Comparison of ENCODE assay signal across 11 cellular contexts in the genomic region with DNA sequence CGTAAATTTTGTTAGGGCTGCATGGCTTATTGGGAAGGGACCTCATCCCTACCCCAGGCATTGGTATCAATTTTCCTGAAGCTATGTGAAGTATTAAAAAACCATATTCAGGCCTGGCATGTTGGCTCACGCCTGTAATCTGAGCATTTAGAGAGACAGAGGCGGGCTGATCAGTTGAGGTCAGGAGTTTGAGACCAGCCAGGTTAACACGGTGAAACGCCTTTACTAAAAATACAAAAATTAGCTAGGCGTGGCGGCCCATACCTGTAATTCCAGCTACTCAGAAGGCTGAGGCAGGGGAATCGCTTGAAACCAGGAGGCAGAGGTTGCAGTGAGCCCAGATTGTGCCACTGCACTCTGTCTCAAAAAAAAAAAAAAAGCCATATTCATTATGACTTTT. TPM values are rescaled to one million over a fixed set of nuclear protein-coding genes. Genes with fewer than 3 reads are reported as not detected.
DNase-seq lines count a peak whose midpoint lies in the region; ATAC-seq and TF ChIP-seq lines count a peak whose summit lies in the region.
"Had no signal": no experiment of that assay in that cellular context is flagged by ENCODE, and none has a peak within 500 bp of the region (broad histone marks: within the 10 kb centered on the region; RNA-seq: fewer than 3 reads in every experiment).

No MANE protein-coding gene starts in this region.

- no CpG with 5 or more reads among the region's 8 CpGs for WGBS in neuronal stem cell (ENCODE audit: extremely low coverage in 2 of 2, insufficient read length in 2 of 2, insufficient replicate concordance in 1 of 2), 2 donors

- no peak overlapping the region for H3K14ac ChIP-seq in neuronal stem cell (ENCODE audit: low read length)

- no peak overlapping the region for H4K8ac ChIP-seq in neuronal stem cell (ENCODE audit: low read depth, low read length)

- no peaks in the 10 kb centered on the region for H3K9me3 Mint-ChIP-seq in activated naive CD4-positive, alpha-beta T cell treated with anti-CD3 and anti-CD28 coated beads for 36 hours
- no peaks in the 10 kb centered on the region for H3K9me3 Mint-ChIP-seq in activated B cell treated with CpG ODN at 0.5 μM for 24 hours
- no peaks in the 10 kb centered on the region for H3K9me3 Mint-ChIP-seq in stimulated activated naive CD8-positive, alpha-beta T cell treated with anti-CD3 and anti-CD28 coated beads, Interleukin-15, amount 100 ng/mL, for 72 hours

- no peak overlapping the region for H2AK5ac ChIP-seq in neuronal stem cell (ENCODE audit: low read depth, low read length)

- ATAC-seq in activated B cell treated with CpG ODN at 0.5 μM for 24 hours (ENCODE audit: low read depth) = no peak
- ATAC-seq in stimulated activated naive CD8-positive, alpha-beta T cell treated with anti-CD3 and anti-CD28 coated beads, Interleukin-15, amount 100 ng/mL, for 72 hours = no peak

- H3K23ac ChIP-seq in neuronal stem cell (ENCODE audit: low read depth, low read length, poor library complexity) = no peak overlapping the region

- H3K36me3 Mint-ChIP-seq in activated naive CD4-positive, alpha-beta T cell treated with anti-CD3 and anti-CD28 coated beads for 36 hours (ENCODE audit: low read depth) = peaks cover 6% of the 10 kb centered on the region
- peaks cover 6% of the 10 kb centered on the region for H3K36me3 Mint-ChIP-seq in activated B cell treated with CpG ODN at 0.5 μM for 24 hours (ENCODE audit: low read depth)

- H3K79me1 ChIP-seq in neuronal stem cell (ENCODE audit: low read depth, low read length) = peaks cover 2% of the 10 kb centered on the region

- TF ChIP-seq CTCF in activated B cell treated with CpG ODN at 0.5 μM for 24 hours (IDR thresholded peaks at IDR 0.05) (no peak), fibroblast of pulmonary artery (IDR thresholded peaks at IDR 0.05; ENCODE audit: low read length, missing control alignments) (no peak)

- H3K27me3 ChIP-seq in neuronal stem cell (ENCODE audit: control insufficient read depth in 3 of 3, insufficient read depth in 3 of 3, low read depth in 1 of 3, low read length in 3 of 3) = no peaks in the 10 kb centered on the region
- H3K27me3 ChIP-seq: BLaER1 had no signal

- H3K4me3 ChIP-seq in fibroblast of pulmonary artery (replicated peaks; ENCODE audit: low read depth, low read length) (peak overlapping the region; percentile 60), neuronal stem cell (ENCODE audit: low read length in 2 of 2) (peak overlapping the region in 1 of 2 donors; percentile 68)
- H3K4me3 ChIP-seq: BLaER1 had no signal

- no peak overlapping the region for H4K91ac ChIP-seq in neuronal stem cell (ENCODE audit: low read depth, low read length, poor library complexity)

- H3K9me3 ChIP-seq in neuronal stem cell (replicated peaks in 1 of 2; ENCODE audit: control insufficient read depth in 2 of 2, insufficient read depth in 1 of 2, low read depth in 1 of 2, low read length in 2 of 2) = no peaks in the 10 kb centered on the region

- H3K4ac ChIP-seq in neuronal stem cell (ENCODE audit: low read length) = no peak overlapping the region

- H2BK12ac ChIP-seq in neuronal stem cell (ENCODE audit: low read length) = no peak overlapping the region

- no peak overlapping the region for H2BK120ac ChIP-seq in neuronal stem cell (ENCODE audit: low read depth, low read length)

- DNase-seq in activated naive CD4-positive, alpha-beta T cell treated with anti-CD3 and anti-CD28 coated beads for 36 hours = no peak
- no peak for DNase-seq in activated naive CD4-positive, alpha-beta T cell treated with Interleukin-2 at 50 U/mL for 16 hours
- no peak for DNase-seq in activated B cell treated with CpG ODN at 0.5 μM for 24 hours
- no peak for DNase-seq in fibroblast of pulmonary artery (ENCODE audit: low read depth)
- DNase-seq in stimulated activated naive CD8-positive, alpha-beta T cell treated with anti-CD3 and anti-CD28 coated beads, Interleukin-15, amount 100 ng/mL, for 72 hours = no peak
- DNase-seq in neuronal stem cell (ENCODE audit: low spot score) = no peak
- no peak for DNase-seq in NCI-H82 (lab: John Stamatoyannopoulos, UW)
- DNase-seq in NCI-H446 (lab: John Stamatoyannopoulos, UW) = no peak
- DNase-seq: activated gamma-delta T cell, NCI-H345 had no signal

- H2AFZ ChIP-seq in neuronal stem cell (ENCODE audit: low read length) = no peak overlapping the region

- no peak overlapping the region for H3K18ac ChIP-seq in neuronal stem cell (ENCODE audit: low read length)

- no peak overlapping the region for H3K9ac ChIP-seq in neuronal stem cell (ENCODE audit: low read depth, low read length, poor library complexity)
- H3K9ac ChIP-seq: BLaER1 had no signal

- intact Hi-C loops in activated naive CD4-positive, alpha-beta T cell treated with anti-CD3 and anti-CD28 coated beads for 36 hours (cut with micrococcal nuclease) = loop anchor here (2.0 kb wide), 2 partner anchors 19 to 121 kb away; a partner anchor contains a TSS
- intact Hi-C loops in activated B cell treated with CpG ODN at 0.5 μM for 24 hours (cut with micrococcal nuclease) = loop anchor here (2.0 kb wide), 1 partner anchor 19 kb away; no protein-coding TSS in a partner anchor

- no peak overlapping the region for H3K27ac Mint-ChIP-seq in activated naive CD4-positive, alpha-beta T cell treated with anti-CD3 and anti-CD28 coated beads for 36 hours
- no peak overlapping the region for H3K27ac Mint-ChIP-seq in activated B cell treated with CpG ODN at 0.5 μM for 24 hours
- H3K27ac Mint-ChIP-seq in stimulated activated naive CD8-positive, alpha-beta T cell treated with anti-CD3 and anti-CD28 coated beads, Interleukin-15, amount 100 ng/mL, for 72 hours = peak overlapping the region in 1 of 2 donors; percentile 46

- peaks cover 0 to 3% of the 10 kb centered on the region in 2 donors for H3K36me3 ChIP-seq in neuronal stem cell (replicated peaks in 1 of 2; ENCODE audit: control insufficient read depth in 2 of 2, insufficient read depth in 2 of 2, low read length in 2 of 2)

- H3K4me3 Mint-ChIP-seq in activated naive CD4-positive, alpha-beta T cell treated with anti-CD3 and anti-CD28 coated beads for 36 hours = peak overlapping the region; percentile 52
- peak overlapping the region; percentile 32 for H3K4me3 Mint-ChIP-seq in activated B cell treated with CpG ODN at 0.5 μM for 24 hours
- peak overlapping the region; percentile 79 to 86 for H3K4me3 Mint-ChIP-seq in stimulated activated naive CD8-positive, alpha-beta T cell treated with anti-CD3 and anti-CD28 coated beads, Interleukin-15, amount 100 ng/mL, for 72 hours

- peaks cover 3% of the 10 kb centered on the region in 2 donors for H3K4me1 ChIP-seq in neuronal stem cell (ENCODE audit: control insufficient read depth in 2 of 2, insufficient read depth in 1 of 2, low read depth in 1 of 2, low read length in 2 of 2)

- peaks cover 72% of the 10 kb centered on the region for H3K4me1 Mint-ChIP-seq in activated naive CD4-positive, alpha-beta T cell treated with anti-CD3 and anti-CD28 coated beads for 36 hours (ENCODE audit: low read depth)
- H3K4me1 Mint-ChIP-seq in activated B cell treated with CpG ODN at 0.5 μM for 24 hours = peaks cover 73% of the 10 kb centered on the region
- H3K4me1 Mint-ChIP-seq in stimulated activated naive CD8-positive, alpha-beta T cell treated with anti-CD3 and anti-CD28 coated beads, Interleukin-15, amount 100 ng/mL, for 72 hours = peaks cover 72% of the 10 kb centered on the region

- H3K27ac ChIP-seq in neuronal stem cell (replicated peaks; ENCODE audit: low read length) = no peak overlapping the region
- H3K27ac ChIP-seq: BLaER1 had no signal

- H2BK5ac ChIP-seq in neuronal stem cell (ENCODE audit: low read length) = no peak overlapping the region

- CTCF ChIA-PET in activated naive CD4-positive, alpha-beta T cell treated with anti-CD3 and anti-CD28 coated beads for 36 hours (lab: Charles Lee) = interaction anchor here (0.5 to 0.9 kb wide), 4 partner anchors 62 to 709 kb away, joined by 3 read pairs; no protein-coding TSS in a partner anchor
- CTCF ChIA-PET in activated B cell treated with CpG ODN at 0.5 μM for 24 hours (lab: Charles Lee) = interaction anchor here (0.8 to 1.4 kb wide), 2 partner anchors 13 to 14 kb away, joined by 3 to 4 read pairs; no protein-coding TSS in a partner anchor

- no peaks in the 10 kb centered on the region for H3K27me3 Mint-ChIP-seq in activated naive CD4-positive, alpha-beta T cell treated with anti-CD3 and anti-CD28 coated beads for 36 hours (ENCODE audit: low read depth)
- H3K27me3 Mint-ChIP-seq in activated B cell treated with CpG ODN at 0.5 μM for 24 hours = no peaks in the 10 kb centered on the region
- no peaks in the 10 kb centered on the region for H3K27me3 Mint-ChIP-seq in stimulated activated naive CD8-positive, alpha-beta T cell treated with anti-CD3 and anti-CD28 coated beads, Interleukin-15, amount 100 ng/mL, for 72 hours

- no peak overlapping the region for H2BK15ac ChIP-seq in neuronal stem cell (ENCODE audit: low read length)

- POLR2A ChIA-PET in activated B cell treated with CpG ODN at 0.5 μM for 24 hours (lab: Charles Lee) = interaction anchor here (0.5 to 2.7 kb wide), 7 partner anchors 7 to 244 kb away, joined by 3 to 15 read pairs (median 4); a partner anchor contains a TSS

- no peak overlapping the region for H3K4me2 ChIP-seq in neuronal stem cell (ENCODE audit: insufficient read depth, low read length, poor library complexity, severe bottlenecking)
- H3K4me2 ChIP-seq: BLaER1 had no signal

RNA-seq across cellular contexts. Expression of a gene that starts 7.1 kb away (rescaled TPM):
- total RNA-seq in activated naive CD4-positive, alpha-beta T cell treated with anti-CD3 and anti-CD28 coated beads for 36 hours = 10 to 100 TPM; 36.4 to 37.7 TPM
- 69.8 and 81.4 TPM in 2 replicates for total RNA-seq in activated B cell treated with CpG ODN at 0.5 μM for 24 hours
- 12.5 TPM for polyA plus RNA-seq in neuronal stem cell (2013, experiment 1 of 2)
- polyA plus RNA-seq in neuronal stem cell (2013, experiment 2 of 2) = 14.1 TPM

RNA-seq across cellular contexts. Expression of a gene that starts 25.4 kb away (rescaled TPM):
- total RNA-seq in activated naive CD4-positive, alpha-beta T cell treated with anti-CD3 and anti-CD28 coated beads for 36 hours = 1 to 10 TPM; 7.0 to 7.2 TPM
- 3.3 and 3.5 TPM in 2 replicates for total RNA-seq in activated B cell treated with CpG ODN at 0.5 μM for 24 hours
- 13.3 TPM for polyA plus RNA-seq in neuronal stem cell (2013, experiment 1 of 2)
- 13.2 TPM for polyA plus RNA-seq in neuronal stem cell (2013, experiment 2 of 2)

Comparison
In these comparisons a context has a peak if more than half of its experiments do, and no peak if none do; other contexts are left out.
1. H3K4me3 Mint-ChIP-seq: peak in every context shown above with its lines; median percentile 82 in stimulated activated naive CD8-positive, alpha-beta T cell treated with anti-CD3 and anti-CD28 coated beads, Interleukin-15, amount 100 ng/mL, for 72 hours; 52 in activated naive CD4-positive, alpha-beta T cell treated with anti-CD3 and anti-CD28 coated beads for 36 hours; 32 in activated B cell treated with CpG ODN at 0.5 μM for 24 hours.